In genomic region chr14:90788031-90788430, GRCh38 we compare ENCODE assay signal across 17 cellular contexts. TPM values are rescaled to one million over a fixed set of nuclear protein-coding genes. Genes with fewer than 3 reads are reported as not detected.
DNase-seq lines count a peak whose midpoint lies in the region; ATAC-seq and TF ChIP-seq lines count a peak whose summit lies in the region.
"Had no signal": no experiment of that assay in that cellular context is flagged by ENCODE, and none has a peak within 500 bp of the region (broad histone marks: within the 10 kb centered on the region; RNA-seq: fewer than 3 reads in every experiment).

No MANE protein-coding gene starts in this region.

- peaks cover 0 to 9% (median 0%) of the 10 kb centered on the region in 11 experiments; a peak in 2 of 22 replicates for H4K20me1 ChIP-seq in BLaER1 treated with 17β-estradiol and CSF1 and Interleukin-3, amounts not matched to agents 10 nM and 100 nM

- no peak overlapping the region for H3K27ac ChIP-seq in BLaER1 treated with 17β-estradiol and CSF1 and Interleukin-3, amounts not matched to agents 10 nM and 100 nM
- H3K27ac ChIP-seq in psoas muscle = no peak overlapping the region
- H3K27ac ChIP-seq: upper lobe of left lung had no signal

- ATAC-seq in HG02840 (IDR thresholded peaks at IDR 0.05; ENCODE audit: low FRiP score, unreplicated experiment) (no peak), psoas muscle (no peak), GM21360 (IDR thresholded peaks at IDR 0.05; ENCODE audit: unreplicated experiment) (no peak)
- ATAC-seq: activated CD4-positive, alpha-beta T cell treated with anti-CD3 and anti-CD28 coated beads for 36 hours had no signal

- H3K36me3 ChIP-seq in BLaER1 treated with 17β-estradiol and CSF1 and Interleukin-3, amounts not matched to agents 10 nM and 100 nM = peaks cover 0 to 32% (median 23%) of the 10 kb centered on the region in 11 experiments; a peak in 15 of 22 replicates
- peaks cover 0 to 20% of the 10 kb centered on the region in 2 donors for H3K36me3 ChIP-seq in psoas muscle (ENCODE audit: insufficient read depth in 1 of 2, low read depth in 1 of 2)

- no peaks in the 10 kb centered on the region for H3K9me3 ChIP-seq in BLaER1 treated with 17β-estradiol and CSF1 and Interleukin-3, amounts not matched to agents 10 nM and 100 nM (replicated peaks in 1 of 11)
- no peaks in the 10 kb centered on the region for H3K9me3 ChIP-seq in psoas muscle
- H3K9me3 ChIP-seq: upper lobe of left lung had no signal

- no peak overlapping the region for H3K9ac ChIP-seq in BLaER1 treated with 17β-estradiol and CSF1 and Interleukin-3, amounts not matched to agents 10 nM and 100 nM

- DNase-seq in NOMO-1 (lab: John Stamatoyannopoulos, UW; ENCODE audit: unreplicated experiment in 2 of 2) (peak; percentile 76 to 78), ecto neural progenitor cell (ENCODE audit: low spot score) (peak; percentile 21), mucosa of gallbladder (ENCODE audit: low spot score) (peak; percentile 44), psoas muscle (no peak), HK-2 (ENCODE audit: unreplicated experiment) (no peak)
- DNase-seq: activated CD4-positive, alpha-beta T cell treated with anti-CD3 and anti-CD28 coated beads for 36 hours; activated effector memory CD4-positive, alpha-beta T cell treated with anti-CD3 and anti-CD28 coated beads, Interleukin-2, amount 50 U/mL, for 16 hours; DMS79 treated with DMSO at 0.1 percent for 48 hours; effector CD8-positive, alpha-beta T cell; mesenchymal stem cell; NCI-H1930; NCI-H510A treated with DMSO at 0.1 percent for 48 hours; stimulated activated CD4-positive, alpha-beta T cell treated with anti-CD3 and anti-CD28 coated beads, Interleukin-15, amount 100 ng/mL, for 24 hours had no signal

- peaks cover 0 to 18% (median 5%) of the 10 kb centered on the region in 10 experiments; a peak in 10 of 20 replicates for H3K4me1 ChIP-seq in BLaER1 treated with 17β-estradiol and CSF1 and Interleukin-3, amounts not matched to agents 10 nM and 100 nM
- H3K4me1 ChIP-seq in psoas muscle = no peaks in the 10 kb centered on the region
- H3K4me1 ChIP-seq: upper lobe of left lung had no signal

- TF ChIP-seq CTCF in psoas muscle (IDR thresholded peaks at IDR 0.05) = no peak

- peak overlapping the region in 6 of 11 experiments; percentile 26 to 60 (median 36); a peak in 12 of 22 replicates for H3K4me2 ChIP-seq in BLaER1 treated with 17β-estradiol and CSF1 and Interleukin-3, amounts not matched to agents 10 nM and 100 nM

- H3K4me3 ChIP-seq in BLaER1 treated with 17β-estradiol and CSF1 and Interleukin-3, amounts not matched to agents 10 nM and 100 nM = no peak overlapping the region
- no peak overlapping the region for H3K4me3 ChIP-seq in psoas muscle
- H3K4me3 ChIP-seq: upper lobe of left lung had no signal

- H3K27me3 ChIP-seq in BLaER1 treated with 17β-estradiol and CSF1 and Interleukin-3, amounts not matched to agents 10 nM and 100 nM = no peaks in the 10 kb centered on the region
- no peaks in the 10 kb centered on the region for H3K27me3 ChIP-seq in psoas muscle (ENCODE audit: insufficient read depth in 3 of 3, low read length in 2 of 3)
- H3K27me3 ChIP-seq: upper lobe of left lung had no signal

- 89 to 95% (median 90%) methylated on average over 7 of the region's 7 CpGs for WGBS in psoas muscle, 3 donors

- intact Hi-C loops in psoas muscle (cut with DNase I) = no loop called here

RNA-seq across cellular contexts. Expression of gene TTC7B, which starts 28.2 kb away (rescaled TPM):
- 31.5 TPM for total RNA-seq in mucosa of gallbladder
- total RNA-seq in psoas muscle = 10 to 100 TPM; 59.0 to 97.0 (median 75.3) TPM
- polyA plus RNA-seq in psoas muscle = 10 to 100 TPM; 18.9 to 38.0 (median 30.2) TPM

Comparison
In these comparisons a context has a peak if more than half of its experiments do, and no peak if none do; other contexts are left out.
1. DNase-seq: peak in NOMO-1 (2 of 2), ecto neural progenitor cell (single experiment) and mucosa of gallbladder (single experiment); none in psoas muscle (0 of 2) and HK-2 (single experiment).